Comparison of ENCODE assay signal across 29 cellular contexts in genomic region chr3:180918542-180918941, GRCh38. TPM values are rescaled to one million over a fixed set of nuclear protein-coding genes. Genes with fewer than 3 reads are reported as not detected.
DNase-seq lines count a peak whose midpoint lies in the region; ATAC-seq and TF ChIP-seq lines count a peak whose summit lies in the region.
"Had no signal": no experiment of that assay in that cellular context is flagged by ENCODE, and none has a peak within 500 bp of the region (broad histone marks: within the 10 kb centered on the region; RNA-seq: fewer than 3 reads in every experiment).

No MANE protein-coding gene starts in this region.

- TF ChIP-seq CTCF in PC-9 (conservative IDR thresholded peaks at IDR 0.05) (no peak), psoas muscle (IDR thresholded peaks at IDR 0.05) (no peak)

- ATAC-seq in activated naive CD8-positive, alpha-beta T cell treated with anti-CD3 and anti-CD28 coated beads, Interleukin-2, amount 50 U/mL, for 24 hours, result no peak
- ATAC-seq in HG02571 (IDR thresholded peaks at IDR 0.05; ENCODE audit: unreplicated experiment) (peak; percentile 46), psoas muscle (no peak), HG03097 (IDR thresholded peaks at IDR 0.05; ENCODE audit: low FRiP score, unreplicated experiment) (no peak)
- ATAC-seq: right lobe of liver had no signal

- H3K4me3 Mint-ChIP-seq in activated naive CD8-positive, alpha-beta T cell, result peak overlapping the region; percentile 13
- no peak overlapping the region for H3K4me3 Mint-ChIP-seq in activated naive CD8-positive, alpha-beta T cell treated with anti-CD3 and anti-CD28 coated beads, Interleukin-2, amount 50 U/mL, for 24 hours

- CTCF ChIA-PET in PC-9 (lab: Charles Lee), result interaction anchor here (0.6 kb wide), 1 partner anchor 1981 kb away, joined by 5 read pairs; no protein-coding TSS in a partner anchor

- POLR2A ChIA-PET in PC-9 (lab: Charles Lee; ENCODE audit: unreplicated experiment), result interaction anchor here (0.7 kb wide), 1 partner anchor 46 kb away, joined by 6 read pairs; no protein-coding TSS in a partner anchor

- WGBS in psoas muscle, 3 donors, result 14 to 23% (median 15%) methylated on average over 1 of the region's 1 CpG

- H3F3A ChIP-seq in PC-9 (ENCODE audit: insufficient read depth, low read depth), result 0 out of 2 replicates have a peak, but pooled peaks cover 5% of the 10 kb centered on the region

- H3K36me3 ChIP-seq in PC-9 (ENCODE audit: low read depth), result peaks cover 36% of the 10 kb centered on the region
- H3K36me3 ChIP-seq in psoas muscle (ENCODE audit: insufficient read depth in 1 of 2, low read depth in 1 of 2), result peaks cover 0 to 7% of the 10 kb centered on the region in 2 donors
- H3K36me3 ChIP-seq: colonic mucosa, right lobe of liver, thyroid gland had no signal

- H4K20me1 ChIP-seq in PC-9 (ENCODE audit: insufficient read depth), result peaks cover 100% of the 10 kb centered on the region

- H3K4me1 Mint-ChIP-seq in activated naive CD8-positive, alpha-beta T cell (ENCODE audit: low read depth), result peaks cover 85% of the 10 kb centered on the region
- peaks cover 73% of the 10 kb centered on the region for H3K4me1 Mint-ChIP-seq in activated naive CD8-positive, alpha-beta T cell treated with anti-CD3 and anti-CD28 coated beads, Interleukin-2, amount 50 U/mL, for 24 hours

- H3K27ac ChIP-seq in PC-9 (peak overlapping the region; percentile 18; the same call in 1 of the 2 replicates), psoas muscle (peak overlapping the region; percentile 14)
- H3K27ac ChIP-seq: colonic mucosa, left ventricle myocardium inferior, neutrophil, right lobe of liver, spleen, thyroid gland had no signal

- no peak overlapping the region for H2AFZ ChIP-seq in PC-9

- no peaks in the 10 kb centered on the region for H3K9me3 ChIP-seq in PC-9 (ENCODE audit: insufficient read depth, low read depth)
- H3K9me3 ChIP-seq in psoas muscle, result no peaks in the 10 kb centered on the region
- H3K9me3 ChIP-seq: colonic mucosa, left ventricle myocardium inferior, neutrophil, right lobe of liver, spleen, thyroid gland had no signal

- peak overlapping the region; percentile 54 for H3K27ac Mint-ChIP-seq in activated naive CD8-positive, alpha-beta T cell
- no peak overlapping the region for H3K27ac Mint-ChIP-seq in activated naive CD8-positive, alpha-beta T cell treated with anti-CD3 and anti-CD28 coated beads, Interleukin-2, amount 50 U/mL, for 24 hours

- intact Hi-C loops in PC-9 (cut with micrococcal nuclease; ENCODE audit: unreplicated experiment), result no loop called here
- intact Hi-C loops in psoas muscle (cut with DNase I), result no loop called here

- H3K9me2 ChIP-seq in PC-9 (ENCODE audit: insufficient read depth), result no peaks in the 10 kb centered on the region

- H3K4me1 ChIP-seq in PC-9 (replicated peaks; ENCODE audit: insufficient read depth), result peaks cover 14% of the 10 kb centered on the region
- peaks cover 90% of the 10 kb centered on the region for H3K4me1 ChIP-seq in psoas muscle

- DNase-seq in activated naive CD8-positive, alpha-beta T cell treated with anti-CD3 and anti-CD28 coated beads, Interleukin-2, amount 50 U/mL, for 24 hours, result no peak
- no peak for DNase-seq in PC-9
- no peak for DNase-seq in psoas muscle
- DNase-seq in DMS153 treated with DMSO at 0.1 percent for 48 hours (lab: John Stamatoyannopoulos, UW; ENCODE audit: unreplicated experiment), result no peak
- no peak for DNase-seq in activated effector memory CD4-positive, alpha-beta T cell treated with Interleukin-2 at 50 U/mL for 16 hours
- DNase-seq: activated CD4-positive, alpha-beta T cell treated with anti-CD3 and anti-CD28 coated beads for 1 hour; activated CD8-positive, alpha-beta memory T cell treated with anti-CD3 and anti-CD28 coated beads for 24 hours; activated effector memory CD4-positive, alpha-beta T cell treated with anti-CD3 and anti-CD28 coated beads, Interleukin-2, amount 50 U/mL, for 16 hours; activated T-cell treated with anti-CD3 and anti-CD28 coated beads for 4 hours; colonic mucosa; effector CD8-positive, alpha-beta T cell; islet precursor cell; KBM-7; left ventricle myocardium inferior; NCI-H1105; NCI-H187 treated with DMSO at 0.1 percent for 48 hours; NCI-H524 treated with DMSO at 0.1 percent for 48 hours; NK-92 treated with Interleukin-12 subunit alpha and Interleukin-12 subunit beta, amount 100 ng/mL, for 24 hours; posterior cingulate gyrus; right lobe of liver; SHP77; spleen; stimulated activated CD4-positive, alpha-beta T cell treated with anti-CD3 and anti-CD28 coated beads, Interleukin-2, amount 100 ng/mL, for 24 hours; T-helper 2 cell; thyroid gland had no signal

- no peak overlapping the region for H3K4me2 ChIP-seq in PC-9

- H3K9me3 Mint-ChIP-seq in activated naive CD8-positive, alpha-beta T cell (ENCODE audit: low read depth), result no peaks in the 10 kb centered on the region
- H3K9me3 Mint-ChIP-seq in activated naive CD8-positive, alpha-beta T cell treated with anti-CD3 and anti-CD28 coated beads, Interleukin-2, amount 50 U/mL, for 24 hours, result no peaks in the 10 kb centered on the region

- H3K36me3 Mint-ChIP-seq in activated naive CD8-positive, alpha-beta T cell, result no peaks in the 10 kb centered on the region
- peaks cover 44% of the 10 kb centered on the region for H3K36me3 Mint-ChIP-seq in activated naive CD8-positive, alpha-beta T cell treated with anti-CD3 and anti-CD28 coated beads, Interleukin-2, amount 50 U/mL, for 24 hours (ENCODE audit: low read depth)

- H3K79me2 ChIP-seq in PC-9 (ENCODE audit: low read depth), result peaks cover 100% of the 10 kb centered on the region

- H3K27me3 Mint-ChIP-seq in activated naive CD8-positive, alpha-beta T cell, result no peaks in the 10 kb centered on the region
- H3K27me3 Mint-ChIP-seq in activated naive CD8-positive, alpha-beta T cell treated with anti-CD3 and anti-CD28 coated beads, Interleukin-2, amount 50 U/mL, for 24 hours, result no peaks in the 10 kb centered on the region

- no TSS peak for BruUV-seq in PC-9 (replicated peaks; lab: Mats Ljungman, UMichigan)

- H3K4me3 ChIP-seq in PC-9, result no peak overlapping the region
- no peak overlapping the region for H3K4me3 ChIP-seq in psoas muscle
- H3K4me3 ChIP-seq: colonic mucosa, left ventricle myocardium inferior, right lobe of liver, spleen, thyroid gland had no signal

- H3K27me3 ChIP-seq in PC-9 (ENCODE audit: insufficient read depth, low read depth), result no peaks in the 10 kb centered on the region
- no peaks in the 10 kb centered on the region for H3K27me3 ChIP-seq in psoas muscle (ENCODE audit: insufficient read depth in 3 of 3, low read length in 2 of 3)
- H3K27me3 ChIP-seq: colonic mucosa, neutrophil, right lobe of liver, spleen, thyroid gland had no signal

RNA-seq across cellular contexts. Expression of gene FXR1, which starts 6.1 kb away (rescaled TPM):
- total RNA-seq in PC-9 (2021) (236 and 288 TPM in 2 replicates), psoas muscle (100 to 1,000 TPM; 636 to 779 (median 715) TPM)
- 100 to 1,000 TPM; 199 to 777 (median 479) TPM for polyA plus RNA-seq in psoas muscle
